In genomic region chr20:4267242-4267641, GRCh38 we compare ENCODE assay signal across 24 cellular contexts.
"Had no signal": no experiment of that assay in that cellular context is flagged by ENCODE, and none has a peak within 500 bp of the region (broad histone marks: within the 10 kb centered on the region; RNA-seq: fewer than 3 reads in every experiment).

No MANE protein-coding gene starts in this region.

- H3K36me3 Mint-ChIP-seq: mesothelial cell of epicardium; natural killer cell; stimulated activated memory B cell treated with anti-CD40 and anti-IgM and Interleukin-4, amounts not matched to agents 10 μg/mL and 1 μg/mL and 100 μg/mL, for 72 hours had no signal

- H3K27ac ChIP-seq: foreskin keratinocyte, left ventricle myocardium inferior, lower lobe of right lung, spleen, testis, tibial nerve, upper lobe of right lung, vagina had no signal

- H3K4me1 Mint-ChIP-seq: memory B cell; mesothelial cell of epicardium; natural killer cell; neural crest cell; stimulated activated memory B cell treated with anti-CD40 and anti-IgM and Interleukin-4, amounts not matched to agents 10 μg/mL and 1 μg/mL and 100 μg/mL, for 72 hours; stimulated activated naive CD8-positive, alpha-beta T cell treated with anti-CD3 and anti-CD28 coated beads, Interleukin-15, amount 100 ng/mL, for 72 hours had no signal

- H3K4me3 Mint-ChIP-seq: endodermal cell; memory B cell; mesothelial cell of epicardium; natural killer cell; neural crest cell; stimulated activated memory B cell treated with anti-CD40 and anti-IgM and Interleukin-4, amounts not matched to agents 10 μg/mL and 1 μg/mL and 100 μg/mL, for 72 hours; stimulated activated naive CD8-positive, alpha-beta T cell treated with anti-CD3 and anti-CD28 coated beads, Interleukin-15, amount 100 ng/mL, for 72 hours had no signal

- ATAC-seq: foreskin keratinocyte; left cardiac atrium; lower lobe of right lung; natural killer cell; sciatic nerve; stimulated activated memory B cell treated with anti-CD40 and anti-IgM and Interleukin-4, amounts not matched to agents 10 μg/mL and 1 μg/mL and 100 μg/mL, for 72 hours; stimulated activated naive CD8-positive, alpha-beta T cell treated with anti-CD3 and anti-CD28 coated beads, Interleukin-15, amount 100 ng/mL, for 72 hours; upper lobe of right lung had no signal

- H3K27me3 ChIP-seq: spleen, testis, tibial nerve, upper lobe of right lung, vagina had no signal

- H3K27ac Mint-ChIP-seq: endodermal cell; memory B cell; mesothelial cell of epicardium; natural killer cell; stimulated activated memory B cell treated with anti-CD40 and anti-IgM and Interleukin-4, amounts not matched to agents 10 μg/mL and 1 μg/mL and 100 μg/mL, for 72 hours; stimulated activated naive CD8-positive, alpha-beta T cell treated with anti-CD3 and anti-CD28 coated beads, Interleukin-15, amount 100 ng/mL, for 72 hours had no signal

- DNase-seq: effector CD4-positive, alpha-beta T cell; endodermal cell; erythroblast; foreskin keratinocyte; kidney; left cardiac atrium; left ventricle myocardium inferior; lower lobe of right lung; natural killer cell; posterior cingulate gyrus; spleen; stimulated activated CD4-positive, alpha-beta T cell treated with anti-CD3 and anti-CD28 coated beads, Interleukin-15, amount 100 ng/mL, for 24 hours; stimulated activated CD4-positive, alpha-beta T cell treated with anti-CD3 and anti-CD28 coated beads, Interleukin-1b, Interleukin-23, amount 100 ng/mL, for 48 hours; stimulated activated CD4-positive, alpha-beta T cell treated with anti-CD3 and anti-CD28 coated beads, Interleukin-4, amount 100 ng/mL, for 24 hours; stimulated activated naive CD8-positive, alpha-beta T cell treated with anti-CD3 and anti-CD28 coated beads, Interleukin-15, amount 100 ng/mL, for 72 hours; testis; upper lobe of right lung had no signal

- H3K4me3 ChIP-seq: left ventricle myocardium inferior, lower lobe of right lung, spleen, testis, tibial nerve, upper lobe of right lung, vagina had no signal
